ENCODE assay signal across 14 cellular contexts in the genomic region with DNA sequence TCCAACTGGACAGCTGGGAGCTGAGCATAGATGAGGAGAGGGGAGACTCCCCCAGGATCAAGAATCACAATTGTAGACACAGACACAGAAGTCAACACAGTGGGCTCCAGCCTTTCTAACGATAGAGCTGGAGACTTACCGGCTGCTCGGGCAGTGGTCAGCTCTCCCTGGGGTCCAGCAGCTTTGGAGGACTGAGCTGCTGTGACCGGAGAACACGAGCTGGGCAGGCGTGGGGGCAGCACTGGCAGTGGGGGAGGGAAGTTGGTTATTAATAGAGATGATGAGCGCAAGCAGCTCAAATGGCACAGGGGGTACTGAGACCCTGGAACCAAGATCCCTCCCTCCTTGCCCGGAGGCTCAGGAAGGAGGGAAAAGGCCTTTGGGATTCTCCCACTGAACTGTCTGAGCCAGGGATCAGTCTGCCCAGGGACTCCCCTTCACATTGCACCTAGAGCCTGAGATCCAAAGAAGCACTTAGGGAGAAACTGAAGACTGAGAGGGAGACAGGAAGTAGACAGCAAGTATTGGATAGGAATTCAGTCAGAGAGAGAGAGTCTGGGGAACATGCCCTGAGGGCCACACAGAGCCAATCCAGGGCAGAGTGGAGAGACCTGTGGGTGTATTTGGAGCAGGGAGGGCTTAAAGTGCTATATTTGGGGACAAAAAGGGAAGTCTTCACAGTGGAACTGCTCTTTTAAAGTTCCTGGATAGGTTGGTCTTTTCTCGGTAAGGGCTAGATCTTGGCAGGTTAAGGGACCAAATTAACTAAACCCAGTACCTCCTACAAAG. TPM values are rescaled to one million over a fixed set of nuclear protein-coding genes. Genes with fewer than 3 reads are reported as not detected.
A peak's percentile ranks its signal among the peaks of the same experiment; 100 is the strongest.
DNase-seq lines count a peak whose midpoint lies in the region; TF ChIP-seq lines count a peak whose summit lies in the region.
"Had no signal": no experiment of that assay in that cellular context is flagged by ENCODE, and none has a peak within 500 bp of the region (broad histone marks: within the 10 kb centered on the region; RNA-seq: fewer than 3 reads in every experiment).

A gene with protein sequence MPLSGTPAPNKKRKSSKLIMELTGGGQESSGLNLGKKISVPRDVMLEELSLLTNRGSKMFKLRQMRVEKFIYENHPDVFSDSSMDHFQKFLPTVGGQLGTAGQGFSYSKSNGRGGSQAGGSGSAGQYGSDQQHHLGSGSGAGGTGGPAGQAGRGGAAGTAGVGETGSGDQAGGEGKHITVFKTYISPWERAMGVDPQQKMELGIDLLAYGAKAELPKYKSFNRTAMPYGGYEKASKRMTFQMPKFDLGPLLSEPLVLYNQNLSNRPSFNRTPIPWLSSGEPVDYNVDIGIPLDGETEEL (minus strand): TSS at position 203 of the 789 bp plus-strand sequence. CDS start 1,457 bp downstream, outside the sequence.

- no peak within 1 kb of the TSS for H3K4me3 ChIP-seq in NB4 (ENCODE audit: low read depth, low read length)

- DNase-seq in GDM1 (lab: John Stamatoyannopoulos, UW) (peak; percentile 44), NB4 (ENCODE audit: low read depth) (peak; percentile 46), progenitor cell of endocrine pancreas (ENCODE audit: low spot score, unreplicated experiment) (no peak), GF-D8 (lab: John Stamatoyannopoulos, UW) (no peak), NCI-H345 (lab: John Stamatoyannopoulos, UW) (no peak), activated gamma-delta T cell treated with Interleukin-2 at 50 U/mL for 16 hours (no peak)
- DNase-seq in stimulated activated CD4-positive, alpha-beta T cell treated with anti-CD3 and anti-CD28 coated beads, Interleukin-2, amount 100 ng/mL, for 24 hours, result no peak
- DNase-seq: activated naive CD8-positive, alpha-beta T cell treated with anti-CD3 and anti-CD28 coated beads, Interleukin-2, amount 10 ng/mL, durations not matched to agents 7 days and 5 days; effector memory CD8-positive, alpha-beta T cell; natural killer cell; NCI-H2081 treated with DMSO at 0.1 percent for 48 hours; stimulated activated CD4-positive, alpha-beta T cell treated with anti-CD3 and anti-CD28 coated beads, Interleukin-15, amount 100 ng/mL, for 24 hours; stimulated activated naive B cell treated with anti-CD40 and anti-IgM and Interleukin-4, amounts not matched to agents 10 μg/mL and 1 μg/mL and 100 μg/mL, for 72 hours had no signal

- no peak for TF ChIP-seq POLR2A in NB4 (IDR thresholded peaks at IDR 0.05; ENCODE audit: extremely low read depth, insufficient read length)

- peak within 1 kb of the TSS; percentile 14 for H3K27ac Mint-ChIP-seq in dendritic cell treated with granulocyte-macrophage colony-stimulating factor and Interleukin-4, amounts not matched to agents 40 ng/mL and 50 ng/mL, for 4 days
- peak within 1 kb of the TSS; percentile 36 for H3K27ac Mint-ChIP-seq in progenitor cell of endocrine pancreas
- H3K27ac Mint-ChIP-seq: activated naive CD8-positive, alpha-beta T cell treated with anti-CD3 and anti-CD28 coated beads, Interleukin-2, amount 10 ng/mL, durations not matched to agents 7 days and 5 days; natural killer cell; stimulated activated naive B cell treated with anti-CD40 and anti-IgM and Interleukin-4, amounts not matched to agents 10 μg/mL and 1 μg/mL and 100 μg/mL, for 72 hours had no signal

- TF ChIP-seq CTCF in NB4 (IDR thresholded peaks at IDR 0.05; ENCODE audit: low read depth, low read length), result no peak
- TF ChIP-seq CTCF in progenitor cell of endocrine pancreas (IDR thresholded peaks at IDR 0.05; ENCODE audit: unreplicated experiment), result no peak

- intact Hi-C loops in dendritic cell treated with granulocyte-macrophage colony-stimulating factor and Interleukin-4, amounts not matched to agents 40 ng/mL and 50 ng/mL, for 4 days (cut with micrococcal nuclease), result no loop called here

- H3K27me3 Mint-ChIP-seq in dendritic cell treated with granulocyte-macrophage colony-stimulating factor and Interleukin-4, amounts not matched to agents 40 ng/mL and 50 ng/mL, for 4 days, result peaks cover 6% of the 10 kb centered on the region
- H3K27me3 Mint-ChIP-seq in progenitor cell of endocrine pancreas, result peaks cover 27% of the 10 kb centered on the region

- peaks cover 29% of the 10 kb centered on the region for H3K4me1 Mint-ChIP-seq in dendritic cell treated with granulocyte-macrophage colony-stimulating factor and Interleukin-4, amounts not matched to agents 40 ng/mL and 50 ng/mL, for 4 days (ENCODE audit: low read depth)
- peaks cover 5% of the 10 kb centered on the region for H3K4me1 Mint-ChIP-seq in progenitor cell of endocrine pancreas (ENCODE audit: low read depth)
- H3K4me1 Mint-ChIP-seq: natural killer cell had no signal

- no peaks in the 10 kb centered on the region for H3K9me3 Mint-ChIP-seq in dendritic cell treated with granulocyte-macrophage colony-stimulating factor and Interleukin-4, amounts not matched to agents 40 ng/mL and 50 ng/mL, for 4 days
- no peaks in the 10 kb centered on the region for H3K9me3 Mint-ChIP-seq in progenitor cell of endocrine pancreas (ENCODE audit: low read depth)
- H3K9me3 Mint-ChIP-seq: activated naive CD8-positive, alpha-beta T cell treated with anti-CD3 and anti-CD28 coated beads, Interleukin-2, amount 10 ng/mL, durations not matched to agents 7 days and 5 days; effector memory CD8-positive, alpha-beta T cell; natural killer cell; stimulated activated naive B cell treated with anti-CD40 and anti-IgM and Interleukin-4, amounts not matched to agents 10 μg/mL and 1 μg/mL and 100 μg/mL, for 72 hours had no signal

- no peaks in the 10 kb centered on the region for H3K36me3 Mint-ChIP-seq in dendritic cell treated with granulocyte-macrophage colony-stimulating factor and Interleukin-4, amounts not matched to agents 40 ng/mL and 50 ng/mL, for 4 days (ENCODE audit: low read depth)
- no peaks in the 10 kb centered on the region for H3K36me3 Mint-ChIP-seq in progenitor cell of endocrine pancreas (ENCODE audit: insufficient read depth)
- H3K36me3 Mint-ChIP-seq: activated naive CD8-positive, alpha-beta T cell treated with anti-CD3 and anti-CD28 coated beads, Interleukin-2, amount 10 ng/mL, durations not matched to agents 7 days and 5 days; natural killer cell; stimulated activated naive B cell treated with anti-CD40 and anti-IgM and Interleukin-4, amounts not matched to agents 10 μg/mL and 1 μg/mL and 100 μg/mL, for 72 hours had no signal

- no peak within 1 kb of the TSS for H3K4me3 Mint-ChIP-seq in dendritic cell treated with granulocyte-macrophage colony-stimulating factor and Interleukin-4, amounts not matched to agents 40 ng/mL and 50 ng/mL, for 4 days
- no peak within 1 kb of the TSS for H3K4me3 Mint-ChIP-seq in progenitor cell of endocrine pancreas (ENCODE audit: low read depth)
- H3K4me3 Mint-ChIP-seq: activated naive CD8-positive, alpha-beta T cell treated with anti-CD3 and anti-CD28 coated beads, Interleukin-2, amount 10 ng/mL, durations not matched to agents 7 days and 5 days; effector memory CD8-positive, alpha-beta T cell; natural killer cell; stimulated activated naive B cell treated with anti-CD40 and anti-IgM and Interleukin-4, amounts not matched to agents 10 μg/mL and 1 μg/mL and 100 μg/mL, for 72 hours had no signal

RNA-seq across cellular contexts. Expression of the gene that starts here (rescaled TPM):
- 0.31 TPM in 1 of 2 replicates, not detected in the other for total RNA-seq in progenitor cell of endocrine pancreas
- total RNA-seq: activated naive CD8-positive, alpha-beta T cell treated with anti-CD3 and anti-CD28 coated beads, Interleukin-2, amount 10 ng/mL, durations not matched to agents 7 days and 5 days; natural killer cell had no signal

Comparison
In these comparisons a context has a peak if more than half of its experiments do, and no peak if none do; other contexts are left out.
1. DNase-seq: peak in GDM1 (single experiment) and NB4 (single experiment); none in progenitor cell of endocrine pancreas (single experiment), GF-D8 (single experiment), stimulated activated CD4-positive, alpha-beta T cell treated with anti-CD3 and anti-CD28 coated beads, Interleukin-2, amount 100 ng/mL, for 24 hours (0 of 2), NCI-H345 (single experiment) and activated gamma-delta T cell treated with Interleukin-2 at 50 U/mL for 16 hours (single experiment).